9 cellular contexts compared by ENCODE assay signal in genomic region chr16:471353-472198, GRCh38. TPM values are rescaled to one million over a fixed set of nuclear protein-coding genes. Genes with fewer than 3 reads are reported as not detected.
DNase-seq lines count a peak whose midpoint lies in the region; ATAC-seq and TF ChIP-seq lines count a peak whose summit lies in the region.
"Had no signal": no experiment of that assay in that cellular context is flagged by ENCODE, and none has a peak within 500 bp of the region (broad histone marks: within the 10 kb centered on the region; RNA-seq: fewer than 3 reads in every experiment).

No MANE protein-coding gene starts in this region.

- TF ChIP-seq CTCF in foreskin fibroblast (IDR thresholded peaks at IDR 0.05; ENCODE audit: low read depth, low read length) (no peak), neural cell (IDR thresholded peaks at IDR 0.05; ENCODE audit: poor library complexity, severe bottlenecking) (no peak), lower leg skin (IDR thresholded peaks at IDR 0.05) (no peak)

- no peak overlapping the region for H3K4me3 ChIP-seq in BLaER1
- H3K4me3 ChIP-seq in foreskin fibroblast (ENCODE audit: low read depth in 1 of 2, low read length in 2 of 2): no peak overlapping the region
- peak overlapping the region; percentile 48 for H3K4me3 ChIP-seq in neural cell (ENCODE audit: low read length)
- H3K4me3 ChIP-seq in lower leg skin (ENCODE audit: low read depth, poor library complexity, severe bottlenecking): no peak overlapping the region
- H3K4me3 ChIP-seq: lung had no signal

- no peak for TF ChIP-seq EP300 in neural cell (conservative IDR thresholded peaks at IDR 0.05; ENCODE audit: poor library complexity, severe bottlenecking)

- H3K4me2 ChIP-seq in BLaER1 (no peak overlapping the region), neural cell (ENCODE audit: low read length) (no peak overlapping the region)

- H3K9me3 ChIP-seq in BLaER1: no peaks in the 10 kb centered on the region
- no peaks in the 10 kb centered on the region for H3K9me3 ChIP-seq in neural cell (ENCODE audit: low read length)

- WGBS in lower leg skin, 2 donors: 44 to 51% methylated on average over 30 of the region's 32 CpGs

- intact Hi-C loops in lower leg skin (cut with DNase I; ENCODE audit: low total_unique reads): no loop called here

- peak; percentile 39 to 75 for DNase-seq in NCI-H446 (lab: John Stamatoyannopoulos, UW)
- peak; percentile 76 to 82 for DNase-seq in foreskin fibroblast
- no peak for DNase-seq in lower leg skin (ENCODE audit: low spot score in 2 of 2)

- TF ChIP-seq RAD21 in neural cell (conservative IDR thresholded peaks at IDR 0.05): no peak

- no peaks in the 10 kb centered on the region for H3K27me3 ChIP-seq in BLaER1
- no peaks in the 10 kb centered on the region for H3K27me3 ChIP-seq in neural cell (ENCODE audit: insufficient read depth, low read depth, low read length)

- no peaks in the 10 kb centered on the region for H3K9me2 ChIP-seq in neural cell (ENCODE audit: insufficient read depth, low read length)

- H3K9ac ChIP-seq in BLaER1: 0 out of 2 replicates have a peak overlapping the region, but pooled peaks have one; percentile 47
- H3K9ac ChIP-seq in neural cell (ENCODE audit: low read length): peak overlapping the region; percentile 34

- H2AFZ ChIP-seq in neural cell (ENCODE audit: low read depth, low read length): no peak overlapping the region

- no peak for TF ChIP-seq POLR2A in lower leg skin (IDR thresholded peaks at IDR 0.05)

- peaks cover 23% of the 10 kb centered on the region for H3K79me2 ChIP-seq in neural cell (replicated peaks; ENCODE audit: insufficient read depth, low read length)

- H3F3A ChIP-seq in neural cell (ENCODE audit: insufficient read depth, low read length, poor library complexity, severe bottlenecking): no peaks in the 10 kb centered on the region

- no peak overlapping the region for H3K27ac ChIP-seq in BLaER1
- peak overlapping the region; percentile 55 for H3K27ac ChIP-seq in neural cell (ENCODE audit: low read length)

- ATAC-seq in HG03135 (IDR thresholded peaks at IDR 0.05; ENCODE audit: unreplicated experiment) (no peak), GM19397 (IDR thresholded peaks at IDR 0.05; ENCODE audit: unreplicated experiment) (no peak), GM19463 (IDR thresholded peaks at IDR 0.05; ENCODE audit: unreplicated experiment) (no peak)

- H4K20me1 ChIP-seq in BLaER1: peaks cover 98% of the 10 kb centered on the region
- no peaks in the 10 kb centered on the region for H4K20me1 ChIP-seq in neural cell (ENCODE audit: insufficient read depth)

- H3K4me1 ChIP-seq in BLaER1: peaks cover 14% of the 10 kb centered on the region

- H3K36me3 ChIP-seq in BLaER1 (peaks cover 76% of the 10 kb centered on the region), neural cell (ENCODE audit: insufficient read depth, low read length) (no peaks in the 10 kb centered on the region)

TF ChIP-seq in neural cell, 6 proteins besides CTCF, POLR2A, EP300 and RAD21:
- TF ChIP-seq EZH2 (IDR thresholded peaks at IDR 0.05; ENCODE audit: borderline replicate concordance, insufficient read depth, low read length, poor library complexity, severe bottlenecking) (no peak), MXI1 (conservative IDR thresholded peaks at IDR 0.05; ENCODE audit: poor library complexity, severe bottlenecking) (no peak), SMC3 (conservative IDR thresholded peaks at IDR 0.05; ENCODE audit: poor library complexity) (no peak), REST (IDR thresholded peaks at IDR 0.05; ENCODE audit: borderline replicate concordance) (no peak), TAF1 (IDR thresholded peaks at IDR 0.05; ENCODE audit: low read depth) (no peak), POLR2AphosphoS5 (IDR thresholded peaks at IDR 0.05) (no peak)

RNA-seq across cellular contexts. Expression of gene RAB11FIP3, which starts 46.1 kb away (rescaled TPM):
- polyA plus RNA-seq in neural cell: 55.0 and 60.4 TPM in 2 replicates
- 47.9 and 55.8 TPM in 2 replicates for polyA minus RNA-seq in neural cell
- total RNA-seq in lower leg skin: 10 to 100 TPM; 22.1 to 66.3 (median 27.7) TPM

RNA-seq across cellular contexts. Expression of gene CAPN15, which starts 55.9 kb away (rescaled TPM):
- 11.5 and 15.6 TPM in 2 replicates for polyA plus RNA-seq in neural cell
- 19.0 and 21.2 TPM in 2 replicates for polyA minus RNA-seq in neural cell
- 10 to 100 TPM; 80.8 to 95.5 (median 84.6) TPM for total RNA-seq in lower leg skin

Comparison
In these comparisons a context has a peak if more than half of its experiments do, and no peak if none do; other contexts are left out.
1. DNase-seq: peak in NCI-H446 (2 of 2) and foreskin fibroblast (2 of 2); none in lower leg skin (0 of 2).